24 cellular contexts compared by ENCODE assay signal in genomic region chr13:55606045-55606665, GRCh38.
DNase-seq lines count a peak whose midpoint lies in the region; ATAC-seq, FAIRE-seq and TF ChIP-seq lines count a peak whose summit lies in the region.
"Had no signal": no experiment of that assay in that cellular context is flagged by ENCODE, and none has a peak within 500 bp of the region (broad histone marks: within the 10 kb centered on the region; RNA-seq: fewer than 3 reads in every experiment).

No MANE protein-coding gene starts in this region.

- H3K56ac ChIP-seq in H1 (replicated peaks; ENCODE audit: insufficient read length, low read depth, low read length), result no peak overlapping the region

- intact Hi-C loops in aorta (cut with DNase I), result no loop called here

- H2BK12ac ChIP-seq in H1 (ENCODE audit: low read depth, low read length), result no peak overlapping the region
- no peak overlapping the region for H2BK12ac ChIP-seq in neuronal stem cell (ENCODE audit: low read length)

- H3K9me2 ChIP-seq in GM23338 (ENCODE audit: insufficient read depth), result no peaks in the 10 kb centered on the region

- H2AFZ ChIP-seq in GM23338 (no peak overlapping the region), H1 (ENCODE audit: low read length) (no peak overlapping the region), neuronal stem cell (ENCODE audit: low read length) (peak overlapping the region; percentile 15)
- H2AFZ ChIP-seq: GM23248 had no signal

- no peak overlapping the region; the same call in 1 of the 2 replicates for H4K8ac ChIP-seq in H1 (ENCODE audit: extremely low read depth, insufficient read depth, low read length)
- H4K8ac ChIP-seq in neuronal stem cell (ENCODE audit: low read depth, low read length), result peak overlapping the region; percentile 72

- H3K4me3 Mint-ChIP-seq in GM23338, result no peak overlapping the region
- H3K4me3 Mint-ChIP-seq in activated naive CD8-positive, alpha-beta T cell treated with anti-CD3 and anti-CD28 coated beads, Interleukin-2, amount 50 U/mL, for 24 hours, result no peak overlapping the region
- H3K4me3 Mint-ChIP-seq: CD4-positive, CD25-positive, alpha-beta regulatory T cell; CD8-positive, alpha-beta T cell; HFFc6 had no signal

- 94% methylated on average over 20 of the region's 20 CpGs; no CpG with 5 or more reads in 1 of the 2 experiments for WGBS in H1 (ENCODE audit: extremely low coverage in 1 of 2, insufficient coverage in 1 of 2, insufficient read length in 1 of 2, insufficient replicate concordance in 2 of 2, low coverage in 1 of 2, low lambda C conversion rate in 2 of 2, missing lambda C conversion rate in 1 of 2), 2 experiments
- WGBS in neuronal stem cell (ENCODE audit: extremely low coverage in 2 of 2, insufficient read length in 2 of 2, insufficient replicate concordance in 1 of 2), 2 donors, result no CpG with 5 or more reads among the region's 20 CpGs
- 91 to 92% methylated on average over 20 of the region's 20 CpGs for WGBS in aorta, 2 donors

- H3K9ac ChIP-seq in H1 (replicated peaks in 1 of 4; ENCODE audit: extremely low read depth in 1 of 4, low read depth in 3 of 4, low read length in 3 of 4) (no peak overlapping the region), neuronal stem cell (ENCODE audit: low read depth, low read length, poor library complexity) (no peak overlapping the region)
- H3K9ac ChIP-seq: BLaER1, GM23248 had no signal

- H2AK5ac ChIP-seq in H1 (ENCODE audit: low read depth, low read length) (no peak overlapping the region), neuronal stem cell (ENCODE audit: low read depth, low read length) (no peak overlapping the region)

- H3K4ac ChIP-seq in H1 (replicated peaks; ENCODE audit: insufficient read length, low read depth, low read length), result no peak overlapping the region
- H3K4ac ChIP-seq in neuronal stem cell (ENCODE audit: low read length), result no peak overlapping the region

- H3K27me3 ChIP-seq in GM23338 (ENCODE audit: insufficient read depth) (no peaks in the 10 kb centered on the region), H1 (replicated peaks in 1 of 4; ENCODE audit: control insufficient read depth in 3 of 4, extremely low read depth in 1 of 4, insufficient read depth in 3 of 4, low read length in 3 of 4) (no peaks in the 10 kb centered on the region), neuronal stem cell (ENCODE audit: control insufficient read depth in 3 of 3, insufficient read depth in 3 of 3, low read depth in 1 of 3, low read length in 3 of 3) (no peaks in the 10 kb centered on the region), aorta (ENCODE audit: control insufficient read depth in 1 of 2, insufficient read depth in 2 of 2, low read length in 1 of 2) (no peaks in the 10 kb centered on the region)
- H3K27me3 ChIP-seq: BLaER1 had no signal

- TF ChIP-seq RAD21 in H1 (IDR thresholded peaks at IDR 0.05 in 1 of 2, conservative IDR thresholded peaks at IDR 0.05 in 1 of 2; ENCODE audit: low read depth in 2 of 2, low read length in 2 of 2), result no peak

- peaks cover 0 to 2% of the 10 kb centered on the region in 2 experiments; a peak in 1 of 4 replicates for H3K9me3 ChIP-seq in H1 (ENCODE audit: insufficient read depth in 2 of 2, low read depth in 1 of 2, low read length in 1 of 2)
- H3K9me3 ChIP-seq in neuronal stem cell (replicated peaks in 1 of 2; ENCODE audit: control insufficient read depth in 2 of 2, insufficient read depth in 1 of 2, low read depth in 1 of 2, low read length in 2 of 2), result peaks cover 0 to 1% of the 10 kb centered on the region in 2 donors
- no peaks in the 10 kb centered on the region for H3K9me3 ChIP-seq in aorta (ENCODE audit: control insufficient read depth, low read length)
- H3K9me3 ChIP-seq: BLaER1, Caco-2, HAP-1 had no signal

- no peaks in the 10 kb centered on the region for H3K79me2 ChIP-seq in GM23338 (replicated peaks; ENCODE audit: insufficient read depth)
- no peaks in the 10 kb centered on the region for H3K79me2 ChIP-seq in H1 (ENCODE audit: control insufficient read depth in 1 of 2, insufficient read depth in 2 of 2, low read length in 2 of 2)

- TF ChIP-seq CTCF in GM23338 (conservative IDR thresholded peaks at IDR 0.05; ENCODE audit: low read depth in 2 of 2) (no peak), H1 (IDR thresholded peaks at IDR 0.05; ENCODE audit: control extremely low read depth in 1 of 3, insufficient read depth in 1 of 3, low read depth in 1 of 3, low read length in 3 of 3) (no peak)

- no peak overlapping the region for H2BK5ac ChIP-seq in H1 (ENCODE audit: low read depth, low read length)
- no peak overlapping the region for H2BK5ac ChIP-seq in neuronal stem cell (ENCODE audit: low read length)

- H3K79me1 ChIP-seq in H1 (ENCODE audit: low read depth, low read length) (no peaks in the 10 kb centered on the region), neuronal stem cell (ENCODE audit: low read depth, low read length) (no peaks in the 10 kb centered on the region)

- no peaks in the 10 kb centered on the region for H3K27me3 Mint-ChIP-seq in GM23338 (ENCODE audit: insufficient read depth, low read depth, poor library complexity)
- H3K27me3 Mint-ChIP-seq in activated naive CD8-positive, alpha-beta T cell treated with anti-CD3 and anti-CD28 coated beads, Interleukin-2, amount 50 U/mL, for 24 hours, result no peaks in the 10 kb centered on the region
- H3K27me3 Mint-ChIP-seq: CD4-positive, CD25-positive, alpha-beta regulatory T cell had no signal

- CTCF ChIA-PET in H1 (lab: Charles Lee; ENCODE audit: partially characterized antibody), result no interaction called here

- POLR2A ChIA-PET in H1 (lab: Charles Lee; ENCODE audit: partially characterized antibody), result interaction anchor here (1.0 to 1.7 kb wide), 4 partner anchors 8 to 30 kb away, joined by 3 to 5 read pairs (median 4); no protein-coding TSS in a partner anchor

- no peak overlapping the region for H3K27ac Mint-ChIP-seq in GM23338
- no peak overlapping the region for H3K27ac Mint-ChIP-seq in activated naive CD8-positive, alpha-beta T cell treated with anti-CD3 and anti-CD28 coated beads, Interleukin-2, amount 50 U/mL, for 24 hours
- H3K27ac Mint-ChIP-seq: CD4-positive, CD25-positive, alpha-beta regulatory T cell; CD8-positive, alpha-beta T cell; HFFc6 had no signal

- no peak overlapping the region for H2BK120ac ChIP-seq in H1 (replicated peaks; ENCODE audit: low read depth, low read length)
- no peak overlapping the region for H2BK120ac ChIP-seq in neuronal stem cell (ENCODE audit: low read depth, low read length)

- peaks cover 13% of the 10 kb centered on the region; the same call in 1 of the 3 replicates for H3K36me3 Mint-ChIP-seq in GM23338 (ENCODE audit: low read depth)
- H3K36me3 Mint-ChIP-seq in activated naive CD8-positive, alpha-beta T cell treated with anti-CD3 and anti-CD28 coated beads, Interleukin-2, amount 50 U/mL, for 24 hours (ENCODE audit: low read depth), result no peaks in the 10 kb centered on the region
- H3K36me3 Mint-ChIP-seq: CD4-positive, CD25-positive, alpha-beta regulatory T cell; CD8-positive, alpha-beta T cell had no signal

- H3K36me3 ChIP-seq in GM23338 (ENCODE audit: insufficient read depth) (no peaks in the 10 kb centered on the region), H1 (ENCODE audit: control insufficient read depth in 2 of 4, insufficient read depth in 4 of 4, low read length in 3 of 4) (no peaks in the 10 kb centered on the region), neuronal stem cell (replicated peaks in 1 of 2; ENCODE audit: control insufficient read depth in 2 of 2, insufficient read depth in 2 of 2, low read length in 2 of 2) (no peaks in the 10 kb centered on the region), aorta (ENCODE audit: control insufficient read depth in 1 of 2, insufficient read depth in 2 of 2, low read length in 1 of 2) (no peaks in the 10 kb centered on the region)
- H3K36me3 ChIP-seq: BLaER1, HAP-1 had no signal

- no peak overlapping the region for H4K5ac ChIP-seq in H1 (ENCODE audit: insufficient read length, low read depth, low read length)

- H3K4me3 ChIP-seq in GM23338, result no peak overlapping the region
- H3K4me3 ChIP-seq in H1 (ENCODE audit: extremely low read depth in 1 of 4, insufficient read depth in 2 of 4, low read depth in 3 of 4, low read length in 4 of 4), result no peak overlapping the region
- no peak overlapping the region for H3K4me3 ChIP-seq in neuronal stem cell (ENCODE audit: low read length in 2 of 2)
- H3K4me3 ChIP-seq in aorta (ENCODE audit: low read length in 2 of 2), result no peak overlapping the region
- H3K4me3 ChIP-seq: BLaER1, GM12878, GM23248, HAP-1 had no signal

- TF ChIP-seq EP300 in H1 (IDR thresholded peaks at IDR 0.05; ENCODE audit: borderline replicate concordance in 1 of 2, low read depth in 2 of 2, low read length in 2 of 2), result no peak

- H2BK15ac ChIP-seq in H1 (ENCODE audit: low read length), result 0 out of 2 replicates have a peak overlapping the region, but pooled peaks have one; percentile 8
- no peak overlapping the region for H2BK15ac ChIP-seq in neuronal stem cell (ENCODE audit: low read length)

- H3K9me3 Mint-ChIP-seq in GM23338, result peaks cover 3% of the 10 kb centered on the region; the same call in 1 of the 3 replicates
- peaks cover 4% of the 10 kb centered on the region for H3K9me3 Mint-ChIP-seq in activated naive CD8-positive, alpha-beta T cell treated with anti-CD3 and anti-CD28 coated beads, Interleukin-2, amount 50 U/mL, for 24 hours

- H3K18ac ChIP-seq in H1 (ENCODE audit: extremely low read depth, low read length) (no peak overlapping the region), neuronal stem cell (ENCODE audit: low read length) (peak overlapping the region; percentile 24)

- DNase-seq in GM23338 (ENCODE audit: low spot score), result peak; percentile 19
- DNase-seq in H1 (ENCODE audit: low read depth in 1 of 2, low spot score in 2 of 2), result no peak
- no peak for DNase-seq in neuronal stem cell (ENCODE audit: low spot score)
- DNase-seq in aorta, result no peak
- DNase-seq in activated naive CD8-positive, alpha-beta T cell treated with anti-CD3 and anti-CD28 coated beads, Interleukin-2, amount 50 U/mL, for 24 hours, result no peak
- no peak for DNase-seq in urothelium cell line (ENCODE audit: low spot score)
- no peak for DNase-seq in NCI-H69 (lab: John Stamatoyannopoulos, UW)
- DNase-seq in inferior parietal cortex (ENCODE audit: extremely low spot score), result no peak
- DNase-seq: Caco-2; CD4-positive, CD25-positive, alpha-beta regulatory T cell; CD8-positive, alpha-beta T cell; DMS 273 treated with DMSO at 0.1 percent for 48 hours; DMS79; EL; GDM1; GM23248; HFFc6 had no signal

- H3K4me1 ChIP-seq in GM23338 (ENCODE audit: insufficient read depth) (no peaks in the 10 kb centered on the region), H1 (replicated peaks in 1 of 4; ENCODE audit: control insufficient read depth in 3 of 4, insufficient read depth in 4 of 4, low read length in 3 of 4) (no peaks in the 10 kb centered on the region), neuronal stem cell (ENCODE audit: control insufficient read depth in 2 of 2, insufficient read depth in 1 of 2, low read depth in 1 of 2, low read length in 2 of 2) (no peaks in the 10 kb centered on the region), aorta (ENCODE audit: control insufficient read depth in 1 of 2, insufficient read depth in 2 of 2, low read length in 2 of 2) (no peaks in the 10 kb centered on the region)
- H3K4me1 ChIP-seq: BLaER1, Caco-2, HAP-1 had no signal

- no peak for TF ChIP-seq POLR2A in H1 (IDR thresholded peaks at IDR 0.05; ENCODE audit: control extremely low read depth in 1 of 2, low read depth in 2 of 2, low read length in 2 of 2)

- H4K20me1 ChIP-seq in GM23338 (replicated peaks; ENCODE audit: insufficient read depth) (no peaks in the 10 kb centered on the region), H1 (replicated peaks in 1 of 2; ENCODE audit: control insufficient read depth in 1 of 2, insufficient read depth in 2 of 2, low read length in 2 of 2) (no peaks in the 10 kb centered on the region)
- H4K20me1 ChIP-seq: BLaER1 had no signal

- H4K91ac ChIP-seq in H1 (replicated peaks; ENCODE audit: insufficient read length, low read length), result no peak overlapping the region
- no peak overlapping the region for H4K91ac ChIP-seq in neuronal stem cell (ENCODE audit: low read depth, low read length, poor library complexity)

- no peak overlapping the region for H3K4me2 ChIP-seq in GM23338
- H3K4me2 ChIP-seq in H1 (ENCODE audit: insufficient read depth in 1 of 2, low read depth in 2 of 2, low read length in 2 of 2), result no peak overlapping the region
- H3K4me2 ChIP-seq in neuronal stem cell (ENCODE audit: insufficient read depth, low read length, poor library complexity, severe bottlenecking), result no peak overlapping the region
- H3K4me2 ChIP-seq: BLaER1 had no signal

- no peak overlapping the region for H3K23ac ChIP-seq in H1 (ENCODE audit: insufficient read length)
- no peak overlapping the region for H3K23ac ChIP-seq in neuronal stem cell (ENCODE audit: low read depth, low read length, poor library complexity)

- H3K23me2 ChIP-seq in H1 (ENCODE audit: low read depth, low read length), result no peaks in the 10 kb centered on the region

- no peak overlapping the region for H2BK20ac ChIP-seq in H1 (ENCODE audit: low read length)

- H3K14ac ChIP-seq in H1 (ENCODE audit: insufficient read length) (no peak overlapping the region), neuronal stem cell (ENCODE audit: low read length) (no peak overlapping the region)

- H3K4me1 Mint-ChIP-seq in GM23338, result no peaks in the 10 kb centered on the region; the same call in 2 of the 3 replicates
- H3K4me1 Mint-ChIP-seq in activated naive CD8-positive, alpha-beta T cell treated with anti-CD3 and anti-CD28 coated beads, Interleukin-2, amount 50 U/mL, for 24 hours, result no peaks in the 10 kb centered on the region
- H3K4me1 Mint-ChIP-seq: CD4-positive, CD25-positive, alpha-beta regulatory T cell had no signal

- no peak for FAIRE-seq in H1 (lab: Jason Lieb, UNC)
- no peak for FAIRE-seq in urothelium cell line (lab: Jason Lieb, UNC)
- FAIRE-seq: D721Med, GM12878, GM19239, H54 had no signal

- no peaks in the 10 kb centered on the region for H3F3A ChIP-seq in GM23338 (replicated peaks; ENCODE audit: low read depth)

- ATAC-seq in GM23338, result peak; percentile 72
- ATAC-seq in aorta (ENCODE audit: low FRiP score), result peak; percentile 22
- ATAC-seq in activated naive CD8-positive, alpha-beta T cell treated with anti-CD3 and anti-CD28 coated beads, Interleukin-2, amount 50 U/mL, for 24 hours, result no peak
- ATAC-seq: CD8-positive, alpha-beta T cell; GM12878 had no signal

- no peak overlapping the region for H3K27ac ChIP-seq in GM23338 (ENCODE audit: low read depth)
- no peak overlapping the region; the same call in 1 of the 2 replicates for H3K27ac ChIP-seq in H1 (ENCODE audit: low read depth, low read length)
- H3K27ac ChIP-seq in neuronal stem cell (replicated peaks; ENCODE audit: low read length), result no peak overlapping the region
- no peak overlapping the region for H3K27ac ChIP-seq in aorta (ENCODE audit: low read depth in 1 of 2, low read length in 2 of 2)
- H3K27ac ChIP-seq: BLaER1, C4-2B, GM23248 had no signal
